8 cellular contexts compared by ENCODE assay signal in genomic region chr4:112604590-112604989, GRCh38. TPM values are rescaled to one million over a fixed set of nuclear protein-coding genes. Genes with fewer than 3 reads are reported as not detected.
DNase-seq lines count a peak whose midpoint lies in the region; ATAC-seq and TF ChIP-seq lines count a peak whose summit lies in the region.

No MANE protein-coding gene starts in this region.

- POLR2A ChIA-PET in HEK293T (lab: Yijun Ruan, JAX) = no interaction called here

- no peaks in the 10 kb centered on the region for H3K4me1 ChIP-seq in esophagus squamous epithelium

- DNase-seq in activated gamma-delta T cell treated with Interleukin-2 at 50 U/mL for 16 hours (peak; percentile 21), activated gamma-delta T cell (lab: John Stamatoyannopoulos, UW) (no peak), HEK293T (ENCODE audit: extremely low spot score) (peak; percentile 51), NCI-H1694 treated with DMSO at 0.1 percent for 48 hours (lab: John Stamatoyannopoulos, UW) (peak; percentile 32), esophagus squamous epithelium (lab: John Stamatoyannopoulos, UW) (no peak), naive B cell (peak; percentile 24)
- peak; percentile 84 for DNase-seq in activated CD4-positive, alpha-beta T cell treated with anti-CD3 and anti-CD28 coated beads, Interleukin-2, amount 10 ng/mL, durations not matched to agents 24 days and 14 days

- no peaks in the 10 kb centered on the region for H3K4me1 Mint-ChIP-seq in activated CD4-positive, alpha-beta T cell treated with anti-CD3 and anti-CD28 coated beads, Interleukin-2, amount 10 ng/mL, durations not matched to agents 24 days and 14 days
- H3K4me1 Mint-ChIP-seq in naive B cell = no peaks in the 10 kb centered on the region

- H3K36me3 Mint-ChIP-seq in activated CD4-positive, alpha-beta T cell treated with anti-CD3 and anti-CD28 coated beads, Interleukin-2, amount 10 ng/mL, durations not matched to agents 24 days and 14 days (ENCODE audit: low read depth) = peaks cover 4% of the 10 kb centered on the region
- no peaks in the 10 kb centered on the region for H3K36me3 Mint-ChIP-seq in naive B cell

- H3K27ac Mint-ChIP-seq in activated CD4-positive, alpha-beta T cell treated with anti-CD3 and anti-CD28 coated beads, Interleukin-2, amount 10 ng/mL, durations not matched to agents 24 days and 14 days = no peak overlapping the region
- peak overlapping the region in 1 of 6 donors; percentile 39 for H3K27ac Mint-ChIP-seq in naive B cell

- H3K27me3 ChIP-seq in esophagus squamous epithelium = no peaks in the 10 kb centered on the region

- no peaks in the 10 kb centered on the region for H3K9me3 ChIP-seq in esophagus squamous epithelium

- intact Hi-C loops in activated CD4-positive, alpha-beta T cell treated with anti-CD3 and anti-CD28 coated beads, Interleukin-2, amount 10 ng/mL, durations not matched to agents 24 days and 14 days (cut with micrococcal nuclease) = loop anchor here (1.0 to 10.0 kb wide), 4 partner anchors 80 to 505 kb away; partner anchors contain the start of gene AP1AR
- intact Hi-C loops in esophagus squamous epithelium (cut with DNase I) = no loop called here

- no peak for TF ChIP-seq POLR2A in esophagus squamous epithelium (IDR thresholded peaks at IDR 0.05)

- no peak overlapping the region for H3K4me3 Mint-ChIP-seq in activated CD4-positive, alpha-beta T cell treated with anti-CD3 and anti-CD28 coated beads, Interleukin-2, amount 10 ng/mL, durations not matched to agents 24 days and 14 days
- no peak overlapping the region for H3K4me3 Mint-ChIP-seq in naive B cell

- TF ChIP-seq CTCF in esophagus squamous epithelium (IDR thresholded peaks at IDR 0.05) = peak in 5 of 6 experiments; percentile 13 to 54 (median 33)

- CTCF ChIA-PET in HEK293T (lab: Yijun Ruan, JAX) = interaction anchor here (0.6 to 1.2 kb wide), 3 partner anchors 16 to 537 kb away, joined by 3 to 4 read pairs (median 3); no protein-coding TSS in a partner anchor

- no peak overlapping the region for H3K4me3 ChIP-seq in esophagus squamous epithelium

- no peak overlapping the region for H3K27ac ChIP-seq in esophagus squamous epithelium

- H3K36me3 ChIP-seq in esophagus squamous epithelium = peaks cover 0 to 4% (median 0%) of the 10 kb centered on the region in 3 donors

- H3K9me3 Mint-ChIP-seq in activated CD4-positive, alpha-beta T cell treated with anti-CD3 and anti-CD28 coated beads, Interleukin-2, amount 10 ng/mL, durations not matched to agents 24 days and 14 days = no peaks in the 10 kb centered on the region
- no peaks in the 10 kb centered on the region for H3K9me3 Mint-ChIP-seq in naive B cell

- H3K27me3 Mint-ChIP-seq in activated CD4-positive, alpha-beta T cell treated with anti-CD3 and anti-CD28 coated beads, Interleukin-2, amount 10 ng/mL, durations not matched to agents 24 days and 14 days = no peaks in the 10 kb centered on the region
- no peaks in the 10 kb centered on the region for H3K27me3 Mint-ChIP-seq in naive B cell

- ATAC-seq in naive B cell (ENCODE audit: low read depth in 2 of 2) (peak; percentile 47 to 57), HG02981 (IDR thresholded peaks at IDR 0.05; ENCODE audit: unreplicated experiment) (no peak)

TF ChIP-seq in HEK293T, 16 proteins besides CTCF, POLR2A, EP300 and RAD21:
- TF ChIP-seq TARDBP (IDR thresholded peaks at IDR 0.05) = no peak
- TF ChIP-seq FOXM1 (IDR thresholded peaks at IDR 0.05; ENCODE audit: borderline replicate concordance) = no peak
- TF ChIP-seq NFRKB (IDR thresholded peaks at IDR 0.05) = no peak
- TF ChIP-seq SP1 (IDR thresholded peaks at IDR 0.05) = no peak
- no peak for TF ChIP-seq SUZ12 (IDR thresholded peaks at IDR 0.05)
- TF ChIP-seq BHLHE40 (IDR thresholded peaks at IDR 0.05; ENCODE audit: borderline replicate concordance) = no peak
- TF ChIP-seq ZNF384 (IDR thresholded peaks at IDR 0.05) = no peak

RNA-seq across cellular contexts. Expression of gene ZGRF1, which starts 32.1 kb away (rescaled TPM):
- total RNA-seq in activated CD4-positive, alpha-beta T cell treated with anti-CD3 and anti-CD28 coated beads, Interleukin-2, amount 10 ng/mL, durations not matched to agents 24 days and 14 days = 32.4 and 37.0 TPM in 2 replicates
- 1 to 10 TPM; 4.0 to 9.0 (median 4.6) TPM for total RNA-seq in esophagus squamous epithelium
- 1 to 10 TPM; 2.0 to 4.5 (median 4.1) TPM for polyA plus RNA-seq in naive B cell (ENCODE audit: low read depth in 6 of 6)

RNA-seq across cellular contexts. Expression of gene LARP7, which starts 32.4 kb away (rescaled TPM):
- 47.6 and 48.5 TPM in 2 replicates for total RNA-seq in activated CD4-positive, alpha-beta T cell treated with anti-CD3 and anti-CD28 coated beads, Interleukin-2, amount 10 ng/mL, durations not matched to agents 24 days and 14 days
- total RNA-seq in esophagus squamous epithelium = 10 to 100 TPM; 21.0 to 38.1 (median 30.1) TPM
- polyA plus RNA-seq in naive B cell (ENCODE audit: low read depth in 6 of 6) = 10 to 100 TPM; 25.0 to 50.1 (median 45.0) TPM

Comparison
In these comparisons a context has a peak if more than half of its experiments do, and no peak if none do; other contexts are left out.
1. DNase-seq: peak in activated gamma-delta T cell treated with Interleukin-2 at 50 U/mL for 16 hours (single experiment), HEK293T (single experiment), NCI-H1694 treated with DMSO at 0.1 percent for 48 hours (single experiment), activated CD4-positive, alpha-beta T cell treated with anti-CD3 and anti-CD28 coated beads, Interleukin-2, amount 10 ng/mL, durations not matched to agents 24 days and 14 days (single experiment) and naive B cell (single experiment); none in activated gamma-delta T cell (single experiment) and esophagus squamous epithelium (single experiment).